In genomic region chr10:92328999-92329398, GRCh38 we compare ENCODE assay signal across 23 cellular contexts. TPM values are rescaled to one million over a fixed set of nuclear protein-coding genes. Genes with fewer than 3 reads are reported as not detected.
DNase-seq lines count a peak whose midpoint lies in the region; ATAC-seq, FAIRE-seq and TF ChIP-seq lines count a peak whose summit lies in the region.
"Had no signal": no experiment of that assay in that cellular context is flagged by ENCODE, and none has a peak within 500 bp of the region (broad histone marks: within the 10 kb centered on the region; RNA-seq: fewer than 3 reads in every experiment).

No MANE protein-coding gene starts in this region.

- H3K27ac Mint-ChIP-seq in astrocyte (ENCODE audit: unreplicated experiment) = no peak overlapping the region
- no peak overlapping the region for H3K27ac Mint-ChIP-seq in activated CD8-positive, alpha-beta memory T cell treated with anti-CD3 and anti-CD28 coated beads, Interleukin-2, amount 10 ng/mL, durations not matched to agents 7 days and 5 days
- H3K27ac Mint-ChIP-seq: activated CD4-positive, alpha-beta T cell treated with anti-CD3 and anti-CD28 coated beads for 36 hours; activated T-helper 2 cell treated with anti-CD3 and anti-CD28 coated beads, Interferon-gamma antibody, Interleukin-2, Interleukin-4, amounts not matched to agents 10 μg/mL and 5 μg/mL and 100 μg/mL, durations not matched to agents 14 hours and 24 hours and 36 hours; mesothelial cell of epicardium had no signal

- dilution Hi-C loops in keratinocyte (cut with MboI; ENCODE audit: extremely low pct_ligation_motif_present, low sequenced_read_pairs) = no loop called here

- no peak for FAIRE-seq in A549 (lab: Jason Lieb, UNC)
- FAIRE-seq in astrocyte (lab: Jason Lieb, UNC) = no peak
- peak; percentile 87 for FAIRE-seq in keratinocyte (lab: Jason Lieb, UNC)

- TF ChIP-seq CTCF in A549 (IDR thresholded peaks at IDR 0.05) (no peak), astrocyte (IDR thresholded peaks at IDR 0.05; ENCODE audit: insufficient read depth, low read depth, low read length) (no peak), keratinocyte (optimal IDR thresholded peaks at IDR 0.05 in 1 of 3, IDR thresholded peaks at IDR 0.05 in 1 of 3, conservative IDR thresholded peaks at IDR 0.05 in 1 of 3; ENCODE audit: extremely low read depth in 1 of 3, insufficient read depth in 2 of 3, low read length in 3 of 3) (no peak), heart left ventricle (IDR thresholded peaks at IDR 0.05) (no peak)

- no peaks in the 10 kb centered on the region for H3K9me1 ChIP-seq in keratinocyte (ENCODE audit: control insufficient read depth, extremely low read depth, insufficient read depth, low read length)

- CTCF ChIA-PET in A549 (lab: Yijun Ruan, JAX) = no interaction called here
- CTCF ChIA-PET in activated CD8-positive, alpha-beta memory T cell treated with anti-CD3 and anti-CD28 coated beads, Interleukin-2, amount 10 ng/mL, durations not matched to agents 7 days and 5 days (lab: Charles Lee) = no interaction called here

- H3K9ac ChIP-seq in astrocyte (ENCODE audit: low read length) = no peak overlapping the region
- peak overlapping the region; percentile 41 for H3K9ac ChIP-seq in keratinocyte (ENCODE audit: control insufficient read depth, extremely low read depth, insufficient read depth, low read length)

- TF ChIP-seq RAD21 in A549 (conservative IDR thresholded peaks at IDR 0.05 in 1 of 2, IDR thresholded peaks at IDR 0.05 in 1 of 2) = no peak

- H3K36me3 Mint-ChIP-seq in astrocyte (ENCODE audit: low read depth, unreplicated experiment) = peaks cover 5% of the 10 kb centered on the region
- peaks cover 15% of the 10 kb centered on the region for H3K36me3 Mint-ChIP-seq in activated CD8-positive, alpha-beta memory T cell treated with anti-CD3 and anti-CD28 coated beads, Interleukin-2, amount 10 ng/mL, durations not matched to agents 7 days and 5 days
- H3K36me3 Mint-ChIP-seq: natural killer cell treated with Interleukin-12 subunit alpha and Interleukin-12 subunit beta and Interleukin-15 and Interleukin-18, amount 100 ng/mL, for 72 hours had no signal

- H3K27me3 Mint-ChIP-seq in astrocyte (ENCODE audit: low read depth, unreplicated experiment) = no peaks in the 10 kb centered on the region
- H3K27me3 Mint-ChIP-seq in activated CD8-positive, alpha-beta memory T cell treated with anti-CD3 and anti-CD28 coated beads, Interleukin-2, amount 10 ng/mL, durations not matched to agents 7 days and 5 days = no peaks in the 10 kb centered on the region
- H3K27me3 Mint-ChIP-seq: activated CD4-positive, alpha-beta T cell treated with anti-CD3 and anti-CD28 coated beads for 36 hours; activated naive CD8-positive, alpha-beta T cell treated with anti-CD3 and anti-CD28 coated beads for 36 hours; natural killer cell treated with Interleukin-12 subunit alpha and Interleukin-12 subunit beta and Interleukin-15 and Interleukin-18, amount 100 ng/mL, for 72 hours had no signal

- H3K4me2 ChIP-seq in A549 (peak overlapping the region; percentile 12; the same call in 2 of the 3 replicates), astrocyte (ENCODE audit: low read length) (no peak overlapping the region), keratinocyte (ENCODE audit: control insufficient read depth, extremely low read depth, insufficient read depth, low read depth, low read length) (peak overlapping the region; percentile 86)

- H3K79me2 ChIP-seq in astrocyte (ENCODE audit: insufficient read depth, low read length) (peaks cover 80% of the 10 kb centered on the region), keratinocyte (ENCODE audit: control insufficient read depth, insufficient read depth, low read length) (peaks cover 46% of the 10 kb centered on the region)

- H3K36me3 ChIP-seq in astrocyte (ENCODE audit: insufficient read depth, low read length) = peaks cover 4% of the 10 kb centered on the region
- H3K36me3 ChIP-seq in keratinocyte (ENCODE audit: control insufficient read depth in 2 of 2, extremely low read depth in 1 of 2, insufficient read depth in 2 of 2, low read length in 2 of 2) = no peaks in the 10 kb centered on the region
- H3K36me3 ChIP-seq in heart left ventricle = no peaks in the 10 kb centered on the region
- H3K36me3 ChIP-seq: ovary, upper lobe of left lung had no signal

- H3K4me3 Mint-ChIP-seq in astrocyte (ENCODE audit: unreplicated experiment) = no peak overlapping the region
- no peak overlapping the region for H3K4me3 Mint-ChIP-seq in activated CD8-positive, alpha-beta memory T cell treated with anti-CD3 and anti-CD28 coated beads, Interleukin-2, amount 10 ng/mL, durations not matched to agents 7 days and 5 days
- H3K4me3 Mint-ChIP-seq: activated CD4-positive, alpha-beta T cell treated with anti-CD3 and anti-CD28 coated beads for 36 hours; activated naive CD8-positive, alpha-beta T cell treated with anti-CD3 and anti-CD28 coated beads for 36 hours; mesothelial cell of epicardium; natural killer cell treated with Interleukin-12 subunit alpha and Interleukin-12 subunit beta and Interleukin-15 and Interleukin-18, amount 100 ng/mL, for 72 hours had no signal

- H3K27me3 ChIP-seq in astrocyte (ENCODE audit: insufficient read depth, low read length) (no peaks in the 10 kb centered on the region), keratinocyte (ENCODE audit: control insufficient read depth, extremely low read depth, insufficient read depth, low read length) (no peaks in the 10 kb centered on the region), heart left ventricle (no peaks in the 10 kb centered on the region)
- H3K27me3 ChIP-seq: ovary, sigmoid colon, upper lobe of left lung had no signal

- intact Hi-C loops in heart left ventricle (cut with DNase I) = no loop called here

- no peaks in the 10 kb centered on the region for H3K9me3 ChIP-seq in A549
- H3K9me3 ChIP-seq in astrocyte (ENCODE audit: insufficient read depth, low read depth, low read length) = no peaks in the 10 kb centered on the region
- no peaks in the 10 kb centered on the region for H3K9me3 ChIP-seq in keratinocyte (ENCODE audit: control insufficient read depth, low read depth, low read length)
- H3K9me3 ChIP-seq in heart left ventricle = no peaks in the 10 kb centered on the region
- H3K9me3 ChIP-seq: ovary, sigmoid colon, upper lobe of left lung had no signal

- H3K4me3 ChIP-seq in A549 (no peak overlapping the region), astrocyte (ENCODE audit: insufficient read depth, low read depth, low read length) (no peak overlapping the region), keratinocyte (ENCODE audit: control insufficient read depth in 2 of 3, extremely low read depth in 1 of 3, insufficient read depth in 2 of 3, low read depth in 1 of 3, low read length in 3 of 3) (no peak overlapping the region), heart left ventricle (no peak overlapping the region)
- H3K4me3 ChIP-seq: ovary, sigmoid colon, upper lobe of left lung had no signal

- POLR2A ChIA-PET in A549 (lab: Yijun Ruan, JAX) = no interaction called here

- no peak for TF ChIP-seq POLR2A in A549 (IDR thresholded peaks at IDR 0.05; ENCODE audit: low read length)
- no peak for TF ChIP-seq POLR2A in heart left ventricle (IDR thresholded peaks at IDR 0.05)

- DNase-seq in A549 (ENCODE audit: low read depth in 1 of 2, low spot score in 1 of 2) = peak in 1 of 2 experiments; percentile 9
- DNase-seq in HT-29 (ENCODE audit: low spot score) = peak; percentile 7
- peak; percentile 8 for DNase-seq in astrocyte (ENCODE audit: low read depth)
- DNase-seq in keratinocyte (ENCODE audit: low read depth, low spot score) = peak; percentile 32
- DNase-seq in AG20443 (ENCODE audit: low spot score) = no peak
- no peak for DNase-seq in activated CD8-positive, alpha-beta memory T cell treated with anti-CD3 and anti-CD28 coated beads, Interleukin-2, amount 10 ng/mL, durations not matched to agents 7 days and 5 days
- DNase-seq in heart left ventricle = no peak
- DNase-seq: activated CD4-positive, alpha-beta T cell treated with anti-CD3 and anti-CD28 coated beads for 36 hours; activated naive CD8-positive, alpha-beta T cell treated with anti-CD3 and anti-CD28 coated beads for 36 hours; effector memory CD4-positive, alpha-beta T cell; EL; glutamatergic neuron; left colon; NCI-H187; NCI-H82; ovary; sigmoid colon; stimulated activated CD4-positive, alpha-beta T cell treated with anti-CD3 and anti-CD28 coated beads, Interleukin-15, amount 100 ng/mL, for 24 hours; upper lobe of left lung had no signal

- no peak for TF ChIP-seq EP300 in A549 (IDR thresholded peaks at IDR 0.05)

- ATAC-seq in A549 = no peak
- no peak for ATAC-seq in activated CD8-positive, alpha-beta memory T cell treated with anti-CD3 and anti-CD28 coated beads, Interleukin-2, amount 10 ng/mL, durations not matched to agents 7 days and 5 days
- no peak for ATAC-seq in HG03460 (IDR thresholded peaks at IDR 0.05; ENCODE audit: unreplicated experiment)
- ATAC-seq in heart left ventricle = no peak
- ATAC-seq: activated CD4-positive, alpha-beta T cell treated with anti-CD3 and anti-CD28 coated beads for 36 hours; left colon; natural killer cell treated with Interleukin-12 subunit alpha and Interleukin-12 subunit beta and Interleukin-15 and Interleukin-18, amount 100 ng/mL, for 72 hours had no signal

- no peak overlapping the region for H2AFZ ChIP-seq in astrocyte (ENCODE audit: low read depth, low read length)
- no peak overlapping the region for H2AFZ ChIP-seq in keratinocyte (ENCODE audit: control insufficient read depth, low read length)

- H3K4me1 Mint-ChIP-seq in astrocyte (ENCODE audit: low read depth, unreplicated experiment) = peaks cover 6% of the 10 kb centered on the region
- H3K4me1 Mint-ChIP-seq in activated CD8-positive, alpha-beta memory T cell treated with anti-CD3 and anti-CD28 coated beads, Interleukin-2, amount 10 ng/mL, durations not matched to agents 7 days and 5 days = peaks cover 6% of the 10 kb centered on the region
- H3K4me1 Mint-ChIP-seq: mesothelial cell of epicardium had no signal

- H4K20me1 ChIP-seq in astrocyte (ENCODE audit: insufficient read depth, low read length) (peaks cover 49% of the 10 kb centered on the region), keratinocyte (ENCODE audit: control insufficient read depth, extremely low read depth, insufficient read depth, low read length) (no peaks in the 10 kb centered on the region)

- peak overlapping the region in 1 of 2 experiments; percentile 14; a peak in 2 of 6 replicates for H3K27ac ChIP-seq in A549
- H3K27ac ChIP-seq in astrocyte (ENCODE audit: low read depth, low read length) = no peak overlapping the region
- peak overlapping the region; percentile 88 for H3K27ac ChIP-seq in keratinocyte (ENCODE audit: control insufficient read depth, insufficient read depth, low read length)
- H3K27ac ChIP-seq in heart left ventricle = no peak overlapping the region
- H3K27ac ChIP-seq: sigmoid colon, upper lobe of left lung had no signal

- H3K4me1 ChIP-seq in A549 (peaks cover 30% of the 10 kb centered on the region), astrocyte (ENCODE audit: insufficient read depth, low read length) (no peaks in the 10 kb centered on the region), keratinocyte (ENCODE audit: control insufficient read depth, extremely low read depth, insufficient read depth, low read length) (peaks cover 36% of the 10 kb centered on the region), heart left ventricle (peaks cover 0 to 26% (median 11%) of the 10 kb centered on the region in 12 donors)

- H3K9me3 Mint-ChIP-seq in astrocyte (ENCODE audit: unreplicated experiment) = no peaks in the 10 kb centered on the region
- no peaks in the 10 kb centered on the region for H3K9me3 Mint-ChIP-seq in activated CD8-positive, alpha-beta memory T cell treated with anti-CD3 and anti-CD28 coated beads, Interleukin-2, amount 10 ng/mL, durations not matched to agents 7 days and 5 days (ENCODE audit: low read depth)
- H3K9me3 Mint-ChIP-seq: activated naive CD8-positive, alpha-beta T cell treated with anti-CD3 and anti-CD28 coated beads for 36 hours; activated T-helper 2 cell treated with anti-CD3 and anti-CD28 coated beads, Interferon-gamma antibody, Interleukin-2, Interleukin-4, amounts not matched to agents 10 μg/mL and 5 μg/mL and 100 μg/mL, durations not matched to agents 14 hours and 24 hours and 36 hours; natural killer cell treated with Interleukin-12 subunit alpha and Interleukin-12 subunit beta and Interleukin-15 and Interleukin-18, amount 100 ng/mL, for 72 hours had no signal

RNA-seq across cellular contexts. Expression of gene MARCHF5, which starts 38.0 kb away (rescaled TPM):
- polyA plus RNA-seq in A549 (2011; rRNA removed) (37.3 and 39.2 TPM in 2 replicates), A549 (2017; fragmentation: RNase III; extraction: RNeasy Plus Mini Kit Qiagen cat#74134 plus additional on column Dnase treatment) (21.6 to 27.8 TPM (median 24.7 TPM) in 3 replicates), keratinocyte (32.4 to 54.1 TPM (median 41.2 TPM) in 3 replicates), heart left ventricle (10 to 100 TPM; 11.8 to 39.4 TPM)
- 14.1 and 14.5 TPM in 2 replicates for polyA plus RNA-seq in A549 (2012; cell fraction: cytosol; rRNA removed)
- polyA plus RNA-seq in A549 (2012; cell fraction: nucleus; rRNA removed) = 5.1 and 7.3 TPM in 2 replicates
- polyA minus RNA-seq in A549 (2011; rRNA and poly(A)+ RNA removed) = 10.6 and 10.9 TPM in 2 replicates
- 1.9 and 2.7 TPM in 2 replicates for total RNA-seq in HT-29 (2014; rRNA removed; shearing (Covaris generic))
- total RNA-seq in astrocyte (48.2 and 52.1 TPM in 2 replicates), heart left ventricle (10 to 100 TPM; 14.8 to 55.7 (median 29.4) TPM)
- polyA plus RNA-seq in keratinocyte (2011; ENCODE audit: low read depth) = 101 TPM
- 32.0 and 69.2 TPM in 2 replicates for polyA plus RNA-seq in keratinocyte (2011; cell fraction: cytosol; rRNA removed)
- 51.8 and 66.9 TPM in 2 replicates for polyA plus RNA-seq in keratinocyte (2011; cell fraction: nucleus; rRNA removed)
- 37.1 and 79.6 TPM in 2 replicates for polyA plus RNA-seq in keratinocyte (2012; ENCODE audit: low replicate concordance)
- 12.7 to 35.9 TPM (median 15.4 TPM) in 3 replicates for polyA minus RNA-seq in keratinocyte
- 9.4 TPM for polyA minus RNA-seq in keratinocyte (2011; cell fraction: cytosol; rRNA and poly(A)+ RNA removed)
- polyA minus RNA-seq in keratinocyte (2011; cell fraction: nucleus; rRNA and poly(A)+ RNA removed) = 18.3 and 35.9 TPM in 2 replicates
- 10 to 100 TPM; 21.7 to 26.4 TPM for total RNA-seq in activated CD8-positive, alpha-beta memory T cell treated with anti-CD3 and anti-CD28 coated beads, Interleukin-2, amount 10 ng/mL, durations not matched to agents 7 days and 5 days

RNA-seq across cellular contexts. Expression of gene CPEB3, which starts 38.1 kb away (rescaled TPM):
- 0.37 and 0.49 TPM in 2 replicates for polyA plus RNA-seq in A549 (2011; rRNA removed)
- polyA plus RNA-seq in A549 (2012; cell fraction: cytosol; rRNA removed) = 0.13 and 0.26 TPM in 2 replicates
- 0.31 TPM in 2 replicates for polyA plus RNA-seq in A549 (2012; cell fraction: nucleus; rRNA removed)
- 0.24 to 0.41 TPM (median 0.32 TPM) in 3 replicates for polyA plus RNA-seq in A549 (2017; fragmentation: RNase III; extraction: RNeasy Plus Mini Kit Qiagen cat#74134 plus additional on column Dnase treatment)
- 0.50 and 0.78 TPM in 2 replicates for polyA minus RNA-seq in A549 (2011; rRNA and poly(A)+ RNA removed)
- 0.65 and 0.74 TPM in 2 replicates for total RNA-seq in HT-29 (2014; rRNA removed; shearing (Covaris generic))
- total RNA-seq in astrocyte = 1.2 and 1.6 TPM in 2 replicates
- 0.20 to 0.47 TPM (median 0.39 TPM) in 3 replicates for polyA plus RNA-seq in keratinocyte
- polyA plus RNA-seq in keratinocyte (2011; ENCODE audit: low read depth) = 1.6 TPM
- polyA plus RNA-seq in keratinocyte (2011; cell fraction: cytosol; rRNA removed) = 0.21 and 0.24 TPM in 2 replicates
- polyA plus RNA-seq in keratinocyte (2011; cell fraction: nucleus; rRNA removed) = 0.80 and 0.85 TPM in 2 replicates
- 0.29 and 2.2 TPM in 2 replicates for polyA plus RNA-seq in keratinocyte (2012; ENCODE audit: low replicate concordance)
- 0.46 to 0.86 TPM (median 0.49 TPM) in 3 replicates for polyA minus RNA-seq in keratinocyte
- polyA minus RNA-seq in keratinocyte (2011; cell fraction: cytosol; rRNA and poly(A)+ RNA removed) = not detected
- 1.3 and 2.0 TPM in 2 replicates for polyA minus RNA-seq in keratinocyte (2011; cell fraction: nucleus; rRNA and poly(A)+ RNA removed)
- 1 to 10 TPM; 3.8 to 4.3 TPM for total RNA-seq in activated CD8-positive, alpha-beta memory T cell treated with anti-CD3 and anti-CD28 coated beads, Interleukin-2, amount 10 ng/mL, durations not matched to agents 7 days and 5 days
- total RNA-seq in heart left ventricle = 10 to 100 TPM in 5 of 9 donors, 1 to 10 TPM in 4; 6.2 to 17.2 (median 10.1) TPM
- polyA plus RNA-seq in heart left ventricle = 1 to 10 TPM; 1.5 to 3.4 TPM

Comparison
In these comparisons a context has a peak if more than half of its experiments do, and no peak if none do; other contexts are left out.
1. DNase-seq: peak in HT-29 (single experiment), astrocyte (single experiment) and keratinocyte (single experiment); none in AG20443 (single experiment), activated CD8-positive, alpha-beta memory T cell treated with anti-CD3 and anti-CD28 coated beads, Interleukin-2, amount 10 ng/mL, durations not matched to agents 7 days and 5 days (single experiment) and heart left ventricle (0 of 5).